ENCODE assay signal across 1 cellular context in the genomic region with DNA sequence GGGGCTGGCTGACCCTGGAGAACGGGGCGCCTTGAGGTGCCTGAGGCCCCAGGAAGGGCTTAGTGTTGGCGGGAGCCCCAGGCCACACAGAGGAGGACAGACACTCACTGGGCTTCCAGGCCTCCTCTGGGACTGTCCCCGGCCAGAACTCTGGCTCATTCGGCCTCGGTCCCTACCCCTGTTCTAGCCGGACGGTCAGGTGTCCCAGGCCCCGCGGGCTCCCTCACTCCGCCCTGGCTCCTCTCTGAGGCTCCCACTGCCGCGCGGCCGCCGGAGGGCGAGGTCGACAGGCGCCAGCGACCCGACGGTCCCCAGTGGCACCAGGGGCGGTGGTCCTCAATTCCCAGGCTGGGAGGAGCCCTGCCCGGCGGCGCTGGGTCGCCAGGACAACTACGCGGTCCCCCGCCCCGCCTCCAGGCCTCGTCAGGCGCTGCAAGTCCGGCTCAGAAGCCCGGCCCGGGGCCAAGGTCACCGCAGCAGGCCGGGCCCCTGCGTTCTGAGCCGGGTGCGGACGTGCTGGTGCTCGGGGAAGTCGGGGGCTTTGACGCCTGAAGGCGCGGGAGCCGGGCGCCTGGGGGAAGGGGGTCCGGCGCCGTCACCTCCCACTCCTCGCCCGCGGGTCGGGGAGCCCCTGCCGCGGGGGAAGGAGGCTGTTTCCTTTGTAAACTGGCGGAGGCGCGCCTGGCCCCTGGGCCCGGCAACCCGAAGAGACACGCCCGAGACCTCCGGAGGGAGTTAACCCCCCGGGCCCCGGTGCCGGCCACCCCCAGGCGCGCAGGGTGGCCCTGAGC.
TF ChIP-seq lines count a peak whose summit lies in the region.

No MANE protein-coding gene starts in this region.

TF ChIP-seq in HepG2, 621 proteins besides CTCF, POLR2A, EP300 and RAD21 (continued from another document and continues in another):
- TF ChIP-seq IRF9 (CRISPR knock-in tag; IDR thresholded peaks at IDR 0.05; ENCODE audit: borderline replicate concordance) (no peak), ARID4A (CRISPR knock-in tag; IDR thresholded peaks at IDR 0.05; ENCODE audit: borderline replicate concordance) (peak; percentile 57; the same call in 1 of the 2 replicates), JUN (CRISPR knock-in tag; IDR thresholded peaks at IDR 0.05) (no peak), RARA (CRISPR knock-in tag; IDR thresholded peaks at IDR 0.05) (peak; percentile 33; the same call in 1 of the 2 replicates), ZNF782 (CRISPR knock-in tag; IDR thresholded peaks at IDR 0.05; ENCODE audit: borderline replicate concordance) (no peak; the same call in 1 of the 2 replicates), NFE2L2 (IDR thresholded peaks at IDR 0.05; ENCODE audit: low read length) (no peak), RELA (CRISPR knock-in tag; IDR thresholded peaks at IDR 0.05) (no peak), RBFOX2 (IDR thresholded peaks at IDR 0.05; ENCODE audit: low read depth, low read length) (peak; percentile 85), PTBP1 (IDR thresholded peaks at IDR 0.05; ENCODE audit: low read depth, low read length, poor library complexity, severe bottlenecking) (peak; percentile 16), HNRNPLL (IDR thresholded peaks at IDR 0.05; ENCODE audit: low read depth, low read length, poor library complexity, severe bottlenecking) (peak; percentile 80), ZBED4 (CRISPR knock-in tag; IDR thresholded peaks at IDR 0.05; ENCODE audit: borderline replicate concordance) (peak; percentile 86; the same call in 1 of the 2 replicates), STAT5B (CRISPR knock-in tag; IDR thresholded peaks at IDR 0.05) (no peak), MAZ (IDR thresholded peaks at IDR 0.05; ENCODE audit: borderline replicate concordance, low read depth, low read length) (0 out of 2 replicates have a peak, but pooled peaks have one; percentile 15), MAZ (CRISPR knock-in tag; IDR thresholded peaks at IDR 0.05; ENCODE audit: low read depth) (peak; percentile 72; the same call in 1 of the 2 replicates), ZNF296 (CRISPR knock-in tag; conservative IDR thresholded peaks at IDR 0.05) (no peak), NCOA1 (CRISPR knock-in tag; IDR thresholded peaks at IDR 0.05) (no peak), CREM (IDR thresholded peaks at IDR 0.05) (no peak), CREM (CRISPR knock-in tag; IDR thresholded peaks at IDR 0.05) (no peak), FUBP1 (CRISPR knock-in tag; IDR thresholded peaks at IDR 0.05; ENCODE audit: borderline replicate concordance) (no peak), PHF21A (CRISPR knock-in tag; IDR thresholded peaks at IDR 0.05) (peak; percentile 73; the same call in 1 of the 2 replicates), ATF7 (IDR thresholded peaks at IDR 0.05) (no peak), ATF7 (CRISPR knock-in tag; IDR thresholded peaks at IDR 0.05) (no peak), PRMT3 (CRISPR knock-in tag; IDR thresholded peaks at IDR 0.05; ENCODE audit: borderline replicate concordance, low read depth) (no peak), ZNF598 (CRISPR knock-in tag; IDR thresholded peaks at IDR 0.05; ENCODE audit: borderline replicate concordance) (peak; percentile 48; the same call in 1 of the 2 replicates), ZNF749 (CRISPR knock-in tag; IDR thresholded peaks at IDR 0.05; ENCODE audit: borderline replicate concordance) (no peak)
- TF ChIP-seq, protein P1, sequence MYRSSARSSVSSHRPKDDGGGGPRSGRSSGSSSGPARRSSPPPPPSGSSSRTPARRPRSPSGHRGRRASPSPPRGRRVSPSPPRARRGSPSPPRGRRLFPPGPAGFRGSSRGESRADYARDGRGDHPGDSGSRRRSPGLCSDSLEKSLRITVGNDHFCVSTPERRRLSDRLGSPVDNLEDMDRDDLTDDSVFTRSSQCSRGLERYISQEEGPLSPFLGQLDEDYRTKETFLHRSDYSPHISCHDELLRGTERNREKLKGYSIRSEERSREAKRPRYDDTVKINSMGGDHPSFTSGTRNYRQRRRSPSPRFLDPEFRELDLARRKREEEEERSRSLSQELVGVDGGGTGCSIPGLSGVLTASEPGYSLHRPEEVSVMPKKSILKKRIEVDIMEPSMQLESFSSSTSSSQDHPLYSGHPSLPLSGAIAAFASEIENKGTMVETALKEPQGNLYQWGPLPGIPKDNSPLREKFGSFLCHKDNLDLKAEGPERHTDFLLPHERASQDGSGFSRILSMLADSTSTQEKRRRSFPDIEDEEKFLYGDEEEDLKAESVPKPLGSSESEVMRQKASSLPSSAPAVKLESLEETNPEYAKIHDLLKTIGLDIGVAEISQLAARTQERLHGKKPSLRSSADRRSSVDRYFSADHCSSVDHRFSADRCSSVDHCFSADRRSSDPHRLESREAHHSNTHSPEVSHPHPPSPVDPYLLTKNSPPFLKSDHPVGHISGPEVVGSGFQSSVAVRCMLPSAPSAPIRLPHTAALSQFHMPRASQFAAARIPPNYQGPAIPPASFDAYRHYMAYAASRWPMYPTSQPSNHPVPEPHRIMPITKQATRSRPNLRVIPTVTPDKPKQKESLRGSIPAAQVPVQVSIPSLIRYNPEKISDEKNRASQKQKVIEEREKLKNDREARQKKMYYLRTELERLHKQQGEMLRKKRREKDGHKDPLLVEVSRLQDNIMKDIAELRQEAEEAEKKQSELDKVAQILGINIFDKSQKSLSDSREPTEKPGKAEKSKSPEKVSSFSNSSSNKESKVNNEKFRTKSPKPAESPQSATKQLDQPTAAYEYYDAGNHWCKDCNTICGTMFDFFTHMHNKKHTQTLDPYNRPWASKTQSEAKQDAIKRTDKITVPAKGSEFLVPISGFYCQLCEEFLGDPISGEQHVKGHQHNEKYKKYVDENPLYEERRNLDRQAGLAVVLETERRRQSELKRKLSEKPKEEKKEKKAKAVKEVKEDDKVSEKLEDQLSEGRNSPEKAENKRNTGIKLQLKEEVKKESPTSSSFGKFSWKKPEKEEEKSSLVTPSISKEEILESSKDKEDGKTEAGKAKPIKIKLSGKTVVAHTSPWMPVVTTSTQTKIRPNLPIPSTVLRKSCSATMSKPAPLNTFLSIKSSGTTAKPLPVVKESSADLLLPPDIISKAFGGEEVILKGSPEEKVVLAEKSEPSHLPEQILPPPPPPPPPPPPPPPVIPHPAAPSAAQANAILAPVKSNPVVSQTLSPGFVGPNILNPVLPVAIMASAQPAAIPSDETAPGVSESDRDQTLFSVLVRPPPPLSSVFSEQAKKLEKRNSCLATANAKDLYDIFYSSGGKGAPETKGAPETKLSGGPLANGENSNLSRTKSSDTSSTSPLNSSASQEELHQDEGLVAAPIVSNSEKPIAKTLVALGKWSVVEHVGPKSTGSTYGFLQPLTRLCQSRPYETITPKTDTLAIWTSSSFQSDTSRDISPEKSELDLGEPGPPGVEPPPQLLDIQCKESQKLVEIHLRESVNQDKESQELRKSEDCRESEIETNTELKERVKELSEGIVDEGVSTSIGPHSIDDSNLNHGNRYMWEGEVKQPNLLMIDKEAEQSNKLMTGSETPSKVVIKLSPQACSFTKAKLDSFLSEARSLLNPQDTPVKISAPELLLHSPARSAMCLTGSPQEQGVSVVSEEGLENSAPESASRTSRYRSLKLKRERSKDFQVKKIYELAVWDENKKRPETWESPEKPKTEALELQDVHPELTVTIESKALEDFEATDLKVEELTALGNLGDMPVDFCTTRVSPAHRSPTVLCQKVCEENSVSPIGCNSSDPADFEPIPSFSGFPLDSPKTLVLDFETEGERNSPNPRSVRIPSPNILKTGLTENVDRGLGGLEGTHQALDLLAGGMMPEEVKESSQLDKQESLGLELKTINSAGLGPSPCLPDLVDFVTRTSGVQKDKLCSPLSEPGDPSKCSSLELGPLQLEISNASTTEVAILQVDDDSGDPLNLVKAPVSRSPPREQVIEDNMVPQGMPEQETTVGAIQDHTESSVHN (CRISPR knock-in tag; IDR thresholded peaks at IDR 0.05), result no peak
- TF ChIP-seq, protein P2, sequence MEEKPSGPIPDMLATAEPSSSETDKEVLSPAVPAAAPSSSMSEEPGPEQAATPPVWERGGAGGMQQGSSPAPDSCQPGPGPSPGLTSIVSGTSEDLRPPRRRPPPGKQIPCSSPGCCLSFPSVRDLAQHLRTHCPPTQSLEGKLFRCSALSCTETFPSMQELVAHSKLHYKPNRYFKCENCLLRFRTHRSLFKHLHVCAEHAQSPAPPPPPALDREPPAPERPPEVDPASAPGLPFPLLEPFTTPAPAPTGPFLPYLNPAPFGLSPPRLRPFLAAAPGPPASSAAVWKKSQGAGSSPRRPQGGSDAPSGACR (CRISPR knock-in tag; IDR thresholded peaks at IDR 0.05), result no peak
- TF ChIP-seq, protein P3, sequence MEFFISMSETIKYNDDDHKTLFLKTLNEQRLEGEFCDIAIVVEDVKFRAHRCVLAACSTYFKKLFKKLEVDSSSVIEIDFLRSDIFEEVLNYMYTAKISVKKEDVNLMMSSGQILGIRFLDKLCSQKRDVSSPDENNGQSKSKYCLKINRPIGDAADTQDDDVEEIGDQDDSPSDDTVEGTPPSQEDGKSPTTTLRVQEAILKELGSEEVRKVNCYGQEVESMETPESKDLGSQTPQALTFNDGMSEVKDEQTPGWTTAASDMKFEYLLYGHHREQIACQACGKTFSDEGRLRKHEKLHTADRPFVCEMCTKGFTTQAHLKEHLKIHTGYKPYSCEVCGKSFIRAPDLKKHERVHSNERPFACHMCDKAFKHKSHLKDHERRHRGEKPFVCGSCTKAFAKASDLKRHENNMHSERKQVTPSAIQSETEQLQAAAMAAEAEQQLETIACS (CRISPR knock-in tag; IDR thresholded peaks at IDR 0.05), result 0 out of 2 replicates have a peak, but pooled peaks have one; percentile 58
